In genomic region chr11:120703358-120704152, GRCh38 we compare ENCODE assay signal across 16 cellular contexts.
A peak's percentile ranks its signal among the peaks of the same experiment; 100 is the strongest.
DNase-seq lines count a peak whose midpoint lies in the region; ATAC-seq and TF ChIP-seq lines count a peak whose summit lies in the region.
"Had no signal": no experiment of that assay in that cellular context is flagged by ENCODE, and none has a peak within 500 bp of the region (broad histone marks: within the 10 kb centered on the region; RNA-seq: fewer than 3 reads in every experiment).

No MANE protein-coding gene starts in this region.

- no peak overlapping the region for H3K9ac ChIP-seq in Karpas-422 (ENCODE audit: low read length)

- WGBS in heart left ventricle, 4 donors = 83 to 91% (median 89%) methylated on average over 9 of the region's 9 CpGs

- intact Hi-C loops in heart left ventricle (cut with DNase I) (no loop called here), left ventricle myocardium superior (cut with micrococcal nuclease) (no loop called here)
- intact Hi-C loops in activated naive CD4-positive, alpha-beta T cell treated with anti-CD3 and anti-CD28 coated beads for 36 hours (cut with micrococcal nuclease) = no loop called here

- TF ChIP-seq POLR2A in heart left ventricle (IDR thresholded peaks at IDR 0.05) = no peak

- H3K4me3 ChIP-seq in Karpas-422 (ENCODE audit: low read length) (no peak overlapping the region), heart left ventricle (no peak overlapping the region)
- H3K4me3 ChIP-seq: MG63, right lobe of liver had no signal

- no peak overlapping the region for H2AFZ ChIP-seq in Karpas-422 (ENCODE audit: low read length)

- peaks cover 3% of the 10 kb centered on the region for H3K27me3 Mint-ChIP-seq in activated naive CD4-positive, alpha-beta T cell treated with anti-CD3 and anti-CD28 coated beads for 36 hours (ENCODE audit: low read depth)
- H3K27me3 Mint-ChIP-seq: naive B cell had no signal

- DNase-seq in Karpas-422 = peak; percentile 42
- DNase-seq in kidney glomerular epithelial cell (lab: John Stamatoyannopoulos, UW) = no peak
- no peak for DNase-seq in heart left ventricle
- no peak for DNase-seq in activated naive CD4-positive, alpha-beta T cell treated with anti-CD3 and anti-CD28 coated beads for 36 hours
- DNase-seq in left ventricle myocardium superior = no peak
- DNase-seq: activated CD4-positive, alpha-beta T cell treated with anti-CD3 and anti-CD28 coated beads, Interleukin-2, amount 50 U/mL, for 1 hour; BE2C; MG63; naive B cell; NCI-H446; right lobe of liver; stimulated activated CD4-positive, alpha-beta T cell treated with anti-CD3 and anti-CD28 coated beads, Interleukin-4, amount 100 ng/mL, for 4 hours had no signal

- no peaks in the 10 kb centered on the region for H3K36me3 ChIP-seq in Karpas-422 (ENCODE audit: insufficient read depth, low read length)
- no peaks in the 10 kb centered on the region for H3K36me3 ChIP-seq in heart left ventricle
- H3K36me3 ChIP-seq: BE2C, MG63, right lobe of liver had no signal

- H3K4me1 ChIP-seq in Karpas-422 (ENCODE audit: low read length) (peaks cover 19% of the 10 kb centered on the region), heart left ventricle (peaks cover 0 to 3% (median 0%) of the 10 kb centered on the region in 12 donors)
- H3K4me1 ChIP-seq: BE2C, right lobe of liver had no signal

- no peaks in the 10 kb centered on the region for H3K79me2 ChIP-seq in Karpas-422 (ENCODE audit: low read length)

- CTCF ChIA-PET in activated naive CD4-positive, alpha-beta T cell treated with anti-CD3 and anti-CD28 coated beads for 36 hours (lab: Charles Lee) = no interaction called here

- ATAC-seq in GM18511 (IDR thresholded peaks at IDR 0.05; ENCODE audit: unreplicated experiment) (peak; percentile 80), GM21367 (IDR thresholded peaks at IDR 0.05; ENCODE audit: unreplicated experiment) (peak; percentile 65), HG02885 (IDR thresholded peaks at IDR 0.05; ENCODE audit: poor library complexity, unreplicated experiment) (peak; percentile 59), heart left ventricle (no peak), left ventricle myocardium superior (no peak)
- ATAC-seq: right lobe of liver had no signal

- no peak for TF ChIP-seq CTCF in heart left ventricle (IDR thresholded peaks at IDR 0.05)

- H3K9me3 ChIP-seq in Karpas-422 (ENCODE audit: low read length) (no peaks in the 10 kb centered on the region), heart left ventricle (peaks cover 0 to 30% (median 5%) of the 10 kb centered on the region in 12 donors)
- H3K9me3 ChIP-seq: BE2C, right lobe of liver had no signal

- H3K27me3 ChIP-seq in Karpas-422 (ENCODE audit: low read length) = no peaks in the 10 kb centered on the region
- peaks cover 0 to 2% (median 0%) of the 10 kb centered on the region in 9 donors for H3K27me3 ChIP-seq in heart left ventricle
- H3K27me3 ChIP-seq: BE2C, MG63, right lobe of liver had no signal

- no peaks in the 10 kb centered on the region for H3K9me2 ChIP-seq in Karpas-422 (replicated peaks; ENCODE audit: insufficient read depth, low read length)

- no peak overlapping the region for H3K27ac Mint-ChIP-seq in activated naive CD4-positive, alpha-beta T cell treated with anti-CD3 and anti-CD28 coated beads for 36 hours
- H3K27ac Mint-ChIP-seq: activated T-helper 2 cell treated with anti-CD3 and anti-CD28 coated beads, Interferon-gamma antibody, Interleukin-2, Interleukin-4, amounts not matched to agents 10 μg/mL and 5 μg/mL and 100 μg/mL, durations not matched to agents 14 hours and 24 hours and 36 hours had no signal

- peaks cover 8% of the 10 kb centered on the region for H3K9me3 Mint-ChIP-seq in activated naive CD4-positive, alpha-beta T cell treated with anti-CD3 and anti-CD28 coated beads for 36 hours
- H3K9me3 Mint-ChIP-seq: activated T-helper 2 cell treated with anti-CD3 and anti-CD28 coated beads, Interferon-gamma antibody, Interleukin-2, Interleukin-4, amounts not matched to agents 10 μg/mL and 5 μg/mL and 100 μg/mL, durations not matched to agents 14 hours and 24 hours and 36 hours had no signal

- H3K27ac ChIP-seq in Karpas-422 (ENCODE audit: low read length) (no peak overlapping the region), heart left ventricle (no peak overlapping the region)
- H3K27ac ChIP-seq: right lobe of liver had no signal

- no peaks in the 10 kb centered on the region for H4K20me1 ChIP-seq in Karpas-422 (ENCODE audit: insufficient read depth, low read depth, low read length)

- H3K4me1 Mint-ChIP-seq in activated naive CD4-positive, alpha-beta T cell treated with anti-CD3 and anti-CD28 coated beads for 36 hours (ENCODE audit: low read depth) = no peaks in the 10 kb centered on the region

- H3K36me3 Mint-ChIP-seq in activated naive CD4-positive, alpha-beta T cell treated with anti-CD3 and anti-CD28 coated beads for 36 hours (ENCODE audit: low read depth) = no peaks in the 10 kb centered on the region

- peak overlapping the region; percentile 38 for H3K4me2 ChIP-seq in Karpas-422 (ENCODE audit: low read depth, low read length, poor library complexity, severe bottlenecking)

- no peak overlapping the region for H3K4me3 Mint-ChIP-seq in activated naive CD4-positive, alpha-beta T cell treated with anti-CD3 and anti-CD28 coated beads for 36 hours

Comparison
In these comparisons a context has a peak if more than half of its experiments do, and no peak if none do; other contexts are left out.
1. ATAC-seq: peak in GM18511 (single experiment), GM21367 (single experiment) and HG02885 (single experiment); none in heart left ventricle (0 of 4) and left ventricle myocardium superior (single experiment).